Comparison of ENCODE assay signal across 20 cellular contexts in the genomic region with DNA sequence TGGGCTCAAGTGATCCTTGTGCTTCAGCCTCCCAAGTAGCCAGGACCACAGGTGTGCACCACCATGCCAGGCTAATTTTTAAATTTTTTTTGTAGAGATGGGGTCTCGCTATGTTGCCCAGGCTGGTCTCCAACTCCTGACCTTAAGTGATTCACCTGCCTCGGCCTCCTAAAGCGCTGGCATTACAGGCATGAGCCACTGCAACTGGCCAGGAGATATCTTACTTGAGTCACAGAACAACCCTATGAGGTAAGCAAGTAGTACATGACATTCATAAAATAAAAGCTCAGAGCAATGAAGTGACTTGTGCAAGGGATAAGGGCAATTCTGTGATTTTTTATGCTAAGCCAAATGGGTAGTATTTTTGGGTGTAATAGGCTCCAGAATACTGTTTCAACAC.
"Had no signal": no experiment of that assay in that cellular context is flagged by ENCODE, and none has a peak within 500 bp of the region (broad histone marks: within the 10 kb centered on the region; RNA-seq: fewer than 3 reads in every experiment).

No MANE protein-coding gene starts in this region.

- H3K27me3 Mint-ChIP-seq: dendritic cell treated with granulocyte-macrophage colony-stimulating factor and Interleukin-4, amounts not matched to agents 40 ng/mL and 50 ng/mL, for 4 days; effector memory CD8-positive, alpha-beta T cell; naive thymus-derived CD8-positive, alpha-beta T cell had no signal

- DNase-seq: effector memory CD8-positive, alpha-beta T cell; head of caudate nucleus; hippocampal formation; kidney glomerular epithelial cell; mammary epithelial cell; mucosa of descending colon; naive thymus-derived CD8-positive, alpha-beta T cell; psoas muscle; sigmoid colon; stimulated activated naive CD8-positive, alpha-beta T cell treated with anti-CD3 and anti-CD28 coated beads, Interleukin-15, Interleukin-2, amounts not matched to agents 100 U/mL and 50 U/mL, for 24 hours; thyroid gland; upper lobe of right lung had no signal

- H3K27ac ChIP-seq: epithelial cell of prostate, esophagus muscularis mucosa, neutrophil, psoas muscle, sigmoid colon, skin epidermis, suprapubic skin, thyroid gland, upper lobe of right lung, vagina had no signal

- H3K9me3 Mint-ChIP-seq: dendritic cell treated with granulocyte-macrophage colony-stimulating factor and Interleukin-4, amounts not matched to agents 40 ng/mL and 50 ng/mL, for 4 days; effector memory CD8-positive, alpha-beta T cell; naive thymus-derived CD8-positive, alpha-beta T cell had no signal

- H3K27me3 ChIP-seq: esophagus muscularis mucosa, neutrophil, sigmoid colon, suprapubic skin, thyroid gland, upper lobe of right lung, vagina had no signal

- H3K27ac Mint-ChIP-seq: dendritic cell treated with granulocyte-macrophage colony-stimulating factor and Interleukin-4, amounts not matched to agents 40 ng/mL and 50 ng/mL, for 4 days; effector memory CD8-positive, alpha-beta T cell had no signal

- H3K4me1 ChIP-seq: esophagus muscularis mucosa, psoas muscle, sigmoid colon, suprapubic skin, upper lobe of right lung, vagina had no signal

- H3K9me3 ChIP-seq: esophagus muscularis mucosa, mucosa of descending colon, neutrophil, psoas muscle, sigmoid colon, suprapubic skin, thyroid gland, upper lobe of right lung, vagina had no signal

- ATAC-seq: effector memory CD8-positive, alpha-beta T cell; left lobe of liver; mucosa of descending colon; naive thymus-derived CD8-positive, alpha-beta T cell; psoas muscle; stimulated activated naive CD8-positive, alpha-beta T cell treated with anti-CD3 and anti-CD28 coated beads, Interleukin-15, Interleukin-2, amounts not matched to agents 100 U/mL and 50 U/mL, for 24 hours; upper lobe of right lung had no signal

- H3K4me3 ChIP-seq: esophagus muscularis mucosa, mucosa of descending colon, psoas muscle, sigmoid colon, skin epidermis, suprapubic skin, thyroid gland, upper lobe of right lung, vagina had no signal

- H3K4me3 Mint-ChIP-seq: dendritic cell treated with granulocyte-macrophage colony-stimulating factor and Interleukin-4, amounts not matched to agents 40 ng/mL and 50 ng/mL, for 4 days; effector memory CD8-positive, alpha-beta T cell; naive thymus-derived CD8-positive, alpha-beta T cell had no signal
